In genomic region chr14:104676694-104677505, GRCh38 we compare ENCODE assay signal across 8 cellular contexts. TPM values are rescaled to one million over a fixed set of nuclear protein-coding genes. Genes with fewer than 3 reads are reported as not detected.
DNase-seq lines count a peak whose midpoint lies in the region; ATAC-seq and TF ChIP-seq lines count a peak whose summit lies in the region.

No MANE protein-coding gene starts in this region.

- no peak for TF ChIP-seq CTCF in GM10266 (IDR thresholded peaks at IDR 0.05; ENCODE audit: control insufficient read depth, insufficient read depth, low read depth, missing control alignments)

- peak overlapping the region; percentile 47 to 85 for H3K4me3 Mint-ChIP-seq in activated T-cell treated with anti-CD3 and anti-CD28 coated beads, Interleukin-2, amount 50 U/mL, for 72 hours

- DNase-seq in GM10266 (ENCODE audit: extremely low spot score) (peak; percentile 73), amygdala (lab: John Stamatoyannopoulos, UW) (no peak), HPDE6-E6E7 (ENCODE audit: extremely low spot score) (no peak)
- DNase-seq in activated T-cell treated with anti-CD3 and anti-CD28 coated beads, Interleukin-2, amount 50 U/mL, for 72 hours = peak; percentile 26 to 54
- peak; percentile 59 for DNase-seq in stimulated activated CD4-positive, alpha-beta T cell treated with anti-CD3 and anti-CD28 coated beads, Interleukin-4, amount 100 ng/mL, for 24 hours

- no peaks in the 10 kb centered on the region for H3K36me3 Mint-ChIP-seq in activated T-cell treated with anti-CD3 and anti-CD28 coated beads, Interleukin-2, amount 50 U/mL, for 72 hours (ENCODE audit: insufficient read depth in 2 of 2)

- no peaks in the 10 kb centered on the region for H3K9me3 Mint-ChIP-seq in activated T-cell treated with anti-CD3 and anti-CD28 coated beads, Interleukin-2, amount 50 U/mL, for 72 hours

- ATAC-seq in HG02970 (IDR thresholded peaks at IDR 0.05; ENCODE audit: low FRiP score, unreplicated experiment) (peak; percentile 19), GM21367 (IDR thresholded peaks at IDR 0.05; ENCODE audit: unreplicated experiment) (no peak)
- ATAC-seq in activated T-cell treated with anti-CD3 and anti-CD28 coated beads, Interleukin-2, amount 50 U/mL, for 72 hours (replicated peaks in 1 of 2) = peak; percentile 23 to 29

- peaks cover 30% of the 10 kb centered on the region for H3K4me1 Mint-ChIP-seq in activated T-cell treated with anti-CD3 and anti-CD28 coated beads, Interleukin-2, amount 50 U/mL, for 72 hours (ENCODE audit: low read depth)

- no peak overlapping the region for H3K27ac Mint-ChIP-seq in activated T-cell treated with anti-CD3 and anti-CD28 coated beads, Interleukin-2, amount 50 U/mL, for 72 hours

- H3K4me3 ChIP-seq in iPS-11a (ENCODE audit: low read depth, low read length) = peak overlapping the region; percentile 41

- H3K27me3 Mint-ChIP-seq in activated T-cell treated with anti-CD3 and anti-CD28 coated beads, Interleukin-2, amount 50 U/mL, for 72 hours (ENCODE audit: low read depth) = no peaks in the 10 kb centered on the region

RNA-seq across cellular contexts. Expression of gene INF2, which starts 12.5 kb away (rescaled TPM):
- 10 to 100 TPM; 37.6 to 38.8 TPM for total RNA-seq in activated T-cell treated with anti-CD3 and anti-CD28 coated beads, Interleukin-2, amount 50 U/mL, for 72 hours

RNA-seq across cellular contexts. Expression of gene ADSS1, which starts 47.1 kb away (rescaled TPM):
- 1 to 10 TPM; 4.6 to 6.1 TPM for total RNA-seq in activated T-cell treated with anti-CD3 and anti-CD28 coated beads, Interleukin-2, amount 50 U/mL, for 72 hours

Comparison
In these comparisons a context has a peak if more than half of its experiments do, and no peak if none do; other contexts are left out.
1. DNase-seq: peak in GM10266 (single experiment), activated T-cell treated with anti-CD3 and anti-CD28 coated beads, Interleukin-2, amount 50 U/mL, for 72 hours (2 of 2) and stimulated activated CD4-positive, alpha-beta T cell treated with anti-CD3 and anti-CD28 coated beads, Interleukin-4, amount 100 ng/mL, for 24 hours (single experiment); none in amygdala (0 of 56) and HPDE6-E6E7 (single experiment).